ENCODE assay signal across 1 cellular context in genomic region chr11:57530596-57531507, GRCh38.
TF ChIP-seq lines count a peak whose summit lies in the region.

TSS of gene TIMM10 (minus strand) at chr11:57530754. CDS start at chr11:57530189, 565 bp downstream.

TF ChIP-seq in HepG2, 621 proteins besides CTCF, POLR2A, EP300 and RAD21 (continued from another document and continues in another):
- TF ChIP-seq, protein P1, sequence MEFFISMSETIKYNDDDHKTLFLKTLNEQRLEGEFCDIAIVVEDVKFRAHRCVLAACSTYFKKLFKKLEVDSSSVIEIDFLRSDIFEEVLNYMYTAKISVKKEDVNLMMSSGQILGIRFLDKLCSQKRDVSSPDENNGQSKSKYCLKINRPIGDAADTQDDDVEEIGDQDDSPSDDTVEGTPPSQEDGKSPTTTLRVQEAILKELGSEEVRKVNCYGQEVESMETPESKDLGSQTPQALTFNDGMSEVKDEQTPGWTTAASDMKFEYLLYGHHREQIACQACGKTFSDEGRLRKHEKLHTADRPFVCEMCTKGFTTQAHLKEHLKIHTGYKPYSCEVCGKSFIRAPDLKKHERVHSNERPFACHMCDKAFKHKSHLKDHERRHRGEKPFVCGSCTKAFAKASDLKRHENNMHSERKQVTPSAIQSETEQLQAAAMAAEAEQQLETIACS (CRISPR knock-in tag; IDR thresholded peaks at IDR 0.05) = peak; percentile 49; the same call in 1 of the 2 replicates
- TF ChIP-seq ZFY (CRISPR knock-in tag; IDR thresholded peaks at IDR 0.05) (peak; percentile 74), MXD3 (CRISPR knock-in tag; IDR thresholded peaks at IDR 0.05) (peak; percentile 87), GABPA (IDR thresholded peaks at IDR 0.05; ENCODE audit: low read depth, low read length) (peak; percentile 69), GABPA (CRISPR knock-in tag; IDR thresholded peaks at IDR 0.05; ENCODE audit: low read depth) (peak; percentile 97), ERF (CRISPR knock-in tag; IDR thresholded peaks at IDR 0.05) (peak; percentile 81), ZNF737 (CRISPR knock-in tag; IDR thresholded peaks at IDR 0.05; ENCODE audit: borderline replicate concordance) (no peak), XRCC5 (optimal IDR thresholded peaks at IDR 0.05; ENCODE audit: low read length) (peak; percentile 91), ZNF772 (CRISPR knock-in tag; IDR thresholded peaks at IDR 0.05) (peak; percentile 77), ZNF350 (CRISPR knock-in tag; IDR thresholded peaks at IDR 0.05; ENCODE audit: borderline replicate concordance, low read depth) (peak; percentile 89; the same call in 1 of the 2 replicates), RFXANK (CRISPR knock-in tag; IDR thresholded peaks at IDR 0.05) (0 out of 2 replicates have a peak, but pooled peaks have one; percentile 72), CBX2 (IDR thresholded peaks at IDR 0.05; ENCODE audit: low read depth, low read length) (no peak), CBX2 (CRISPR knock-in tag; IDR thresholded peaks at IDR 0.05; ENCODE audit: low read depth) (no peak), ZBTB40 (IDR thresholded peaks at IDR 0.05) (peak; percentile 43; the same call in 1 of the 2 replicates), ZBTB40 (CRISPR knock-in tag; IDR thresholded peaks at IDR 0.05) (no peak; the same call in 1 of the 2 replicates), ZSCAN9 (CRISPR knock-in tag; IDR thresholded peaks at IDR 0.05; ENCODE audit: borderline replicate concordance) (0 out of 2 replicates have a peak, but pooled peaks have one; percentile 26), ZFP91 (CRISPR knock-in tag; IDR thresholded peaks at IDR 0.05; ENCODE audit: borderline replicate concordance) (peak; percentile 85; the same call in 1 of the 2 replicates), PRPF4 (IDR thresholded peaks at IDR 0.05; ENCODE audit: low read depth, low read length, poor library complexity, severe bottlenecking) (no peak), SKI (IDR thresholded peaks at IDR 0.05; ENCODE audit: partially characterized antibody) (peak; percentile 83)
- TF ChIP-seq, protein P2, sequence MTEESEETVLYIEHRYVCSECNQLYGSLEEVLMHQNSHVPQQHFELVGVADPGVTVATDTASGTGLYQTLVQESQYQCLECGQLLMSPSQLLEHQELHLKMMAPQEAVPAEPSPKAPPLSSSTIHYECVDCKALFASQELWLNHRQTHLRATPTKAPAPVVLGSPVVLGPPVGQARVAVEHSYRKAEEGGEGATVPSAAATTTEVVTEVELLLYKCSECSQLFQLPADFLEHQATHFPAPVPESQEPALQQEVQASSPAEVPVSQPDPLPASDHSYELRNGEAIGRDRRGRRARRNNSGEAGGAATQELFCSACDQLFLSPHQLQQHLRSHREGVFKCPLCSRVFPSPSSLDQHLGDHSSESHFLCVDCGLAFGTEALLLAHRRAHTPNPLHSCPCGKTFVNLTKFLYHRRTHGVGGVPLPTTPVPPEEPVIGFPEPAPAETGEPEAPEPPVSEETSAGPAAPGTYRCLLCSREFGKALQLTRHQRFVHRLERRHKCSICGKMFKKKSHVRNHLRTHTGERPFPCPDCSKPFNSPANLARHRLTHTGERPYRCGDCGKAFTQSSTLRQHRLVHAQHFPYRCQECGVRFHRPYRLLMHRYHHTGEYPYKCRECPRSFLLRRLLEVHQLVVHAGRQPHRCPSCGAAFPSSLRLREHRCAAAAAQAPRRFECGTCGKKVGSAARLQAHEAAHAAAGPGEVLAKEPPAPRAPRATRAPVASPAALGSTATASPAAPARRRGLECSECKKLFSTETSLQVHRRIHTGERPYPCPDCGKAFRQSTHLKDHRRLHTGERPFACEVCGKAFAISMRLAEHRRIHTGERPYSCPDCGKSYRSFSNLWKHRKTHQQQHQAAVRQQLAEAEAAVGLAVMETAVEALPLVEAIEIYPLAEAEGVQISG (CRISPR knock-in tag; IDR thresholded peaks at IDR 0.05) = peak; percentile 99
- TF ChIP-seq, protein P3, sequence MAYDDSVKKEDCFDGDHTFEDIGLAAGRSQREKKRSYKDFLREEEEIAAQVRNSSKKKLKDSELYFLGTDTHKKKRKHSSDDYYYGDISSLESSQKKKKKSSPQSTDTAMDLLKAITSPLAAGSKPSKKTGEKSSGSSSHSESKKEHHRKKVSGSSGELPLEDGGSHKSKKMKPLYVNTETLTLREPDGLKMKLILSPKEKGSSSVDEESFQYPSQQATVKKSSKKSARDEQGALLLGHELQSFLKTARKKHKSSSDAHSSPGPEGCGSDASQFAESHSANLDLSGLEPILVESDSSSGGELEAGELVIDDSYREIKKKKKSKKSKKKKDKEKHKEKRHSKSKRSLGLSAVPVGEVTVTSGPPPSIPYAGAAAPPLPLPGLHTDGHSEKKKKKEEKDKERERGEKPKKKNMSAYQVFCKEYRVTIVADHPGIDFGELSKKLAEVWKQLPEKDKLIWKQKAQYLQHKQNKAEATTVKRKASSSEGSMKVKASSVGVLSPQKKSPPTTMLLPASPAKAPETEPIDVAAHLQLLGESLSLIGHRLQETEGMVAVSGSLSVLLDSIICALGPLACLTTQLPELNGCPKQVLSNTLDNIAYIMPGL (CRISPR knock-in tag; IDR thresholded peaks at IDR 0.05; ENCODE audit: borderline replicate concordance in 1 of 2, low read depth in 1 of 2) = peak; percentile 57 to 70; a peak in 3 of 4 replicates
- TF ChIP-seq, protein P4, sequence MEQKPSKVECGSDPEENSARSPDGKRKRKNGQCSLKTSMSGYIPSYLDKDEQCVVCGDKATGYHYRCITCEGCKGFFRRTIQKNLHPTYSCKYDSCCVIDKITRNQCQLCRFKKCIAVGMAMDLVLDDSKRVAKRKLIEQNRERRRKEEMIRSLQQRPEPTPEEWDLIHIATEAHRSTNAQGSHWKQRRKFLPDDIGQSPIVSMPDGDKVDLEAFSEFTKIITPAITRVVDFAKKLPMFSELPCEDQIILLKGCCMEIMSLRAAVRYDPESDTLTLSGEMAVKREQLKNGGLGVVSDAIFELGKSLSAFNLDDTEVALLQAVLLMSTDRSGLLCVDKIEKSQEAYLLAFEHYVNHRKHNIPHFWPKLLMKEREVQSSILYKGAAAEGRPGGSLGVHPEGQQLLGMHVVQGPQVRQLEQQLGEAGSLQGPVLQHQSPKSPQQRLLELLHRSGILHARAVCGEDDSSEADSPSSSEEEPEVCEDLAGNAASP (CRISPR knock-in tag; IDR thresholded peaks at IDR 0.05; ENCODE audit: borderline replicate concordance) = peak; percentile 35; the same call in 1 of the 2 replicates
- TF ChIP-seq, protein P5, sequence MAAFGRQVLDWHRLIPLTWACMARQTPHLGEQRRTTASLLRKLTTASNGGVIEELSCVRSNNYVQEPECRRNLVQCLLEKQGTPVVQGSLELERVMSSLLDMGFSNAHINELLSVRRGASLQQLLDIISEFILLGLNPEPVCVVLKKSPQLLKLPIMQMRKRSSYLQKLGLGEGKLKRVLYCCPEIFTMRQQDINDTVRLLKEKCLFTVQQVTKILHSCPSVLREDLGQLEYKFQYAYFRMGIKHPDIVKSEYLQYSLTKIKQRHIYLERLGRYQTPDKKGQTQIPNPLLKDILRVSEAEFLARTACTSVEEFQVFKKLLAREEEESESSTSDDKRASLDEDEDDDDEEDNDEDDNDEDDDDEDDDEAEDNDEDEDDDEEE (CRISPR knock-in tag; IDR thresholded peaks at IDR 0.05) = no peak
- TF ChIP-seq, protein P6, sequence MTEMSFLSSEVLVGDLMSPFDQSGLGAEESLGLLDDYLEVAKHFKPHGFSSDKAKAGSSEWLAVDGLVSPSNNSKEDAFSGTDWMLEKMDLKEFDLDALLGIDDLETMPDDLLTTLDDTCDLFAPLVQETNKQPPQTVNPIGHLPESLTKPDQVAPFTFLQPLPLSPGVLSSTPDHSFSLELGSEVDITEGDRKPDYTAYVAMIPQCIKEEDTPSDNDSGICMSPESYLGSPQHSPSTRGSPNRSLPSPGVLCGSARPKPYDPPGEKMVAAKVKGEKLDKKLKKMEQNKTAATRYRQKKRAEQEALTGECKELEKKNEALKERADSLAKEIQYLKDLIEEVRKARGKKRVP (CRISPR knock-in tag; IDR thresholded peaks at IDR 0.05) = peak in 1 of 2 experiments; percentile 66; a peak in 1 of 4 replicates
- TF ChIP-seq, protein P7, sequence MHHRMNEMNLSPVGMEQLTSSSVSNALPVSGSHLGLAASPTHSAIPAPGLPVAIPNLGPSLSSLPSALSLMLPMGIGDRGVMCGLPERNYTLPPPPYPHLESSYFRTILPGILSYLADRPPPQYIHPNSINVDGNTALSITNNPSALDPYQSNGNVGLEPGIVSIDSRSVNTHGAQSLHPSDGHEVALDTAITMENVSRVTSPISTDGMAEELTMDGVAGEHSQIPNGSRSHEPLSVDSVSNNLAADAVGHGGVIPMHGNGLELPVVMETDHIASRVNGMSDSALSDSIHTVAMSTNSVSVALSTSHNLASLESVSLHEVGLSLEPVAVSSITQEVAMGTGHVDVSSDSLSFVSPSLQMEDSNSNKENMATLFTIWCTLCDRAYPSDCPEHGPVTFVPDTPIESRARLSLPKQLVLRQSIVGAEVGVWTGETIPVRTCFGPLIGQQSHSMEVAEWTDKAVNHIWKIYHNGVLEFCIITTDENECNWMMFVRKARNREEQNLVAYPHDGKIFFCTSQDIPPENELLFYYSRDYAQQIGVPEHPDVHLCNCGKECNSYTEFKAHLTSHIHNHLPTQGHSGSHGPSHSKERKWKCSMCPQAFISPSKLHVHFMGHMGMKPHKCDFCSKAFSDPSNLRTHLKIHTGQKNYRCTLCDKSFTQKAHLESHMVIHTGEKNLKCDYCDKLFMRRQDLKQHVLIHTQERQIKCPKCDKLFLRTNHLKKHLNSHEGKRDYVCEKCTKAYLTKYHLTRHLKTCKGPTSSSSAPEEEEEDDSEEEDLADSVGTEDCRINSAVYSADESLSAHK (CRISPR knock-in tag; IDR thresholded peaks at IDR 0.05; ENCODE audit: borderline replicate concordance) = no peak
- TF ChIP-seq, protein P8, sequence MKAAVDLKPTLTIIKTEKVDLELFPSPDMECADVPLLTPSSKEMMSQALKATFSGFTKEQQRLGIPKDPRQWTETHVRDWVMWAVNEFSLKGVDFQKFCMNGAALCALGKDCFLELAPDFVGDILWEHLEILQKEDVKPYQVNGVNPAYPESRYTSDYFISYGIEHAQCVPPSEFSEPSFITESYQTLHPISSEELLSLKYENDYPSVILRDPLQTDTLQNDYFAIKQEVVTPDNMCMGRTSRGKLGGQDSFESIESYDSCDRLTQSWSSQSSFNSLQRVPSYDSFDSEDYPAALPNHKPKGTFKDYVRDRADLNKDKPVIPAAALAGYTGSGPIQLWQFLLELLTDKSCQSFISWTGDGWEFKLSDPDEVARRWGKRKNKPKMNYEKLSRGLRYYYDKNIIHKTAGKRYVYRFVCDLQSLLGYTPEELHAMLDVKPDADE (CRISPR knock-in tag; IDR thresholded peaks at IDR 0.05) = 0 out of 2 replicates have a peak, but pooled peaks have one; percentile 57
